Comparison of ENCODE assay signal across 1 cellular context in genomic region chr1:116292929-116293725, GRCh38.
TF ChIP-seq lines count a peak whose summit lies in the region.

No MANE protein-coding gene starts in this region.

TF ChIP-seq in HepG2, 621 proteins besides CTCF, POLR2A, EP300 and RAD21 (continued from another document):
- TF ChIP-seq ZBTB49 (CRISPR knock-in tag; IDR thresholded peaks at IDR 0.05; ENCODE audit: borderline replicate concordance) (no peak), ZNF329 (CRISPR knock-in tag; IDR thresholded peaks at IDR 0.05; ENCODE audit: low read depth) (no peak), HOXA7 (CRISPR knock-in tag; IDR thresholded peaks at IDR 0.05) (no peak), MXI1 (IDR thresholded peaks at IDR 0.05; ENCODE audit: borderline replicate concordance, low read depth, low read length) (no peak), ZNF724P (CRISPR knock-in tag; IDR thresholded peaks at IDR 0.05; ENCODE audit: borderline replicate concordance) (peak; percentile 70; the same call in 1 of the 2 replicates), ZNF280D (CRISPR knock-in tag; IDR thresholded peaks at IDR 0.05) (peak; percentile 68; the same call in 1 of the 2 replicates), ZNF672 (CRISPR knock-in tag; IDR thresholded peaks at IDR 0.05) (no peak), PCBP1 (IDR thresholded peaks at IDR 0.05; ENCODE audit: borderline replicate concordance, low read depth, low read length) (no peak), HNRNPUL1 (IDR thresholded peaks at IDR 0.05; ENCODE audit: low read depth, low read length) (no peak), ISL2 (CRISPR knock-in tag; IDR thresholded peaks at IDR 0.05) (peak; percentile 91), ZBTB7A (CRISPR knock-in tag; IDR thresholded peaks at IDR 0.05) (no peak), HIVEP1 (CRISPR knock-in tag; IDR thresholded peaks at IDR 0.05) (no peak; the same call in 1 of the 2 replicates), ZNF567 (CRISPR knock-in tag; IDR thresholded peaks at IDR 0.05; ENCODE audit: borderline replicate concordance) (no peak), ZBTB1 (CRISPR knock-in tag; IDR thresholded peaks at IDR 0.05; ENCODE audit: borderline replicate concordance) (no peak), ZNF431 (CRISPR knock-in tag; IDR thresholded peaks at IDR 0.05; ENCODE audit: borderline replicate concordance, low read depth) (peak; percentile 47; the same call in 1 of the 2 replicates), EEA1 (CRISPR knock-in tag; IDR thresholded peaks at IDR 0.05; ENCODE audit: borderline replicate concordance) (no peak), ZBTB25 (CRISPR knock-in tag; IDR thresholded peaks at IDR 0.05) (peak; percentile 72), ZNF143 (CRISPR knock-in tag; IDR thresholded peaks at IDR 0.05) (no peak), NONO (IDR thresholded peaks at IDR 0.05) (no peak), NONO (CRISPR knock-in tag; conservative IDR thresholded peaks at IDR 0.05) (no peak; the same call in 1 of the 2 replicates), IKZF1 (IDR thresholded peaks at IDR 0.05) (no peak), ZNF589 (CRISPR knock-in tag; conservative IDR thresholded peaks at IDR 0.05) (no peak), KAT7 (CRISPR knock-in tag; IDR thresholded peaks at IDR 0.05; ENCODE audit: borderline replicate concordance) (no peak), ZNF136 (CRISPR knock-in tag; IDR thresholded peaks at IDR 0.05; ENCODE audit: low read depth) (0 out of 2 replicates have a peak, but pooled peaks have one; percentile 51), SALL1 (CRISPR knock-in tag; IDR thresholded peaks at IDR 0.05) (peak; percentile 96), TP53 (CRISPR knock-in tag; conservative IDR thresholded peaks at IDR 0.05) (0 out of 2 replicates have a peak, but pooled peaks have one; percentile 46), HNF4A (CRISPR knock-in tag; IDR thresholded peaks at IDR 0.05) (peak; percentile 83), ZNF530 (CRISPR knock-in tag; IDR thresholded peaks at IDR 0.05; ENCODE audit: low read depth) (no peak), ZNF556 (CRISPR knock-in tag; IDR thresholded peaks at IDR 0.05; ENCODE audit: borderline replicate concordance) (peak; percentile 44; the same call in 1 of the 2 replicates), ZFP91 (CRISPR knock-in tag; IDR thresholded peaks at IDR 0.05; ENCODE audit: borderline replicate concordance) (no peak; the same call in 1 of the 2 replicates)
- TF ChIP-seq, protein P1, sequence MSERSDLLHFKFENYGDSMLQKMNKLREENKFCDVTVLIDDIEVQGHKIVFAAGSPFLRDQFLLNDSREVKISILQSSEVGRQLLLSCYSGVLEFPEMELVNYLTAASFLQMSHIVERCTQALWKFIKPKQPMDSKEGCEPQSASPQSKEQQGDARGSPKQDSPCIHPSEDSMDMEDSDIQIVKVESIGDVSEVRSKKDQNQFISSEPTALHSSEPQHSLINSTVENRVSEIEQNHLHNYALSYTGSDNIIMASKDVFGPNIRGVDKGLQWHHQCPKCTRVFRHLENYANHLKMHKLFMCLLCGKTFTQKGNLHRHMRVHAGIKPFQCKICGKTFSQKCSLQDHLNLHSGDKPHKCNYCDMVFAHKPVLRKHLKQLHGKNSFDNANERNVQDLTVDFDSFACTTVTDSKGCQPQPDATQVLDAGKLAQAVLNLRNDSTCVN (CRISPR knock-in tag; IDR thresholded peaks at IDR 0.05; ENCODE audit: borderline replicate concordance): no peak
